ENCODE assay signal across 24 cellular contexts in genomic region chr15:24933716-24934115, GRCh38.
"Had no signal": no experiment of that assay in that cellular context is flagged by ENCODE, and none has a peak within 500 bp of the region (broad histone marks: within the 10 kb centered on the region; RNA-seq: fewer than 3 reads in every experiment).

No MANE protein-coding gene starts in this region.

- H3K4me1 Mint-ChIP-seq: activated CD4-positive, alpha-beta memory T cell treated with anti-CD3 and anti-CD28 coated beads, Interleukin-2, amount 10 ng/mL, durations not matched to agents 7 days and 5 days; activated naive CD8-positive, alpha-beta T cell treated with anti-CD3 and anti-CD28 coated beads for 36 hours; activated T-helper 17 cell treated with anti-CD3 and anti-CD28 coated beads, Interleukin-2, amount 50 U/mL, for 72 hours had no signal

- ATAC-seq: activated T-helper 17 cell treated with anti-CD3 and anti-CD28 coated beads, Interleukin-2, amount 50 U/mL, for 72 hours; K562 had no signal

- H3K4me3 ChIP-seq: cardiac muscle cell, K562, Peyer's patch had no signal

- H3K27me3 Mint-ChIP-seq: activated CD4-positive, alpha-beta memory T cell treated with anti-CD3 and anti-CD28 coated beads, Interleukin-2, amount 10 ng/mL, durations not matched to agents 7 days and 5 days; activated naive CD8-positive, alpha-beta T cell treated with anti-CD3 and anti-CD28 coated beads for 36 hours; activated T-helper 17 cell treated with anti-CD3 and anti-CD28 coated beads, Interleukin-2, amount 50 U/mL, for 72 hours had no signal

- DNase-seq: activated CD4-positive, alpha-beta memory T cell treated with anti-CD3 and anti-CD28 coated beads, Interleukin-2, amount 10 ng/mL, durations not matched to agents 7 days and 5 days; activated CD4-positive, alpha-beta T cell treated with anti-CD3 and anti-CD28 coated beads, Interleukin-2, amount 50 U/mL, for 1 hour; activated CD4-positive, CD25-positive, alpha-beta regulatory T cell; activated gamma-delta T cell; activated naive CD4-positive, alpha-beta T cell treated with anti-CD3 and anti-CD28 coated beads for 36 hours; activated naive CD8-positive, alpha-beta T cell treated with anti-CD3 and anti-CD28 coated beads for 36 hours; activated T-cell treated with anti-CD3 and anti-CD28 coated beads for 4 hours; activated T-cell treated with anti-CD3 and anti-CD28 coated beads, Interleukin-2, amount 50 U/mL, for 48 hours; brain microvascular endothelial cell; Karpas-422; NCI-H1105 treated with DMSO at 0.1 percent for 48 hours; NCI-H1436 treated with DMSO at 0.1 percent for 48 hours; NCI-H187 treated with DMSO at 0.1 percent for 48 hours; NCI-H2081 treated with DMSO at 0.1 percent for 48 hours; NCI-H446; NCI-H524; Peyer's patch; SHP77 treated with DMSO at 0.1 percent for 48 hours; T-helper 9 cell had no signal

- H3K4me1 ChIP-seq: Peyer's patch had no signal

- H3K9me3 ChIP-seq: Peyer's patch had no signal

- H3K27ac Mint-ChIP-seq: activated CD4-positive, alpha-beta memory T cell treated with anti-CD3 and anti-CD28 coated beads, Interleukin-2, amount 10 ng/mL, durations not matched to agents 7 days and 5 days; activated naive CD4-positive, alpha-beta T cell treated with anti-CD3 and anti-CD28 coated beads for 36 hours; activated naive CD8-positive, alpha-beta T cell treated with anti-CD3 and anti-CD28 coated beads for 36 hours; activated T-helper 17 cell treated with anti-CD3 and anti-CD28 coated beads, Interleukin-2, amount 50 U/mL, for 72 hours; T-helper 1 cell treated with Interleukin-12 subunit alpha and Interleukin-12 subunit beta and Interleukin-4 antibody, amounts not matched to agents 30 μg/mL and 1 μg/mL, for 36 hours had no signal

- H3K36me3 ChIP-seq: brain microvascular endothelial cell, cardiac muscle cell, Peyer's patch had no signal

- H3K27me3 ChIP-seq: brain microvascular endothelial cell, cardiac muscle cell, Peyer's patch had no signal

- H3K36me3 Mint-ChIP-seq: activated naive CD8-positive, alpha-beta T cell treated with anti-CD3 and anti-CD28 coated beads for 36 hours had no signal

- H3K27ac ChIP-seq: brain microvascular endothelial cell, cardiac muscle cell, Peyer's patch, RWPE1 had no signal

- H3K4me3 Mint-ChIP-seq: activated CD4-positive, alpha-beta memory T cell treated with anti-CD3 and anti-CD28 coated beads, Interleukin-2, amount 10 ng/mL, durations not matched to agents 7 days and 5 days; activated naive CD4-positive, alpha-beta T cell treated with anti-CD3 and anti-CD28 coated beads for 36 hours; activated naive CD8-positive, alpha-beta T cell treated with anti-CD3 and anti-CD28 coated beads for 36 hours; activated T-helper 17 cell treated with anti-CD3 and anti-CD28 coated beads, Interleukin-2, amount 50 U/mL, for 72 hours; T-helper 1 cell treated with Interleukin-12 subunit alpha and Interleukin-12 subunit beta and Interleukin-4 antibody, amounts not matched to agents 30 μg/mL and 1 μg/mL, for 36 hours had no signal
